In the genomic region with DNA sequence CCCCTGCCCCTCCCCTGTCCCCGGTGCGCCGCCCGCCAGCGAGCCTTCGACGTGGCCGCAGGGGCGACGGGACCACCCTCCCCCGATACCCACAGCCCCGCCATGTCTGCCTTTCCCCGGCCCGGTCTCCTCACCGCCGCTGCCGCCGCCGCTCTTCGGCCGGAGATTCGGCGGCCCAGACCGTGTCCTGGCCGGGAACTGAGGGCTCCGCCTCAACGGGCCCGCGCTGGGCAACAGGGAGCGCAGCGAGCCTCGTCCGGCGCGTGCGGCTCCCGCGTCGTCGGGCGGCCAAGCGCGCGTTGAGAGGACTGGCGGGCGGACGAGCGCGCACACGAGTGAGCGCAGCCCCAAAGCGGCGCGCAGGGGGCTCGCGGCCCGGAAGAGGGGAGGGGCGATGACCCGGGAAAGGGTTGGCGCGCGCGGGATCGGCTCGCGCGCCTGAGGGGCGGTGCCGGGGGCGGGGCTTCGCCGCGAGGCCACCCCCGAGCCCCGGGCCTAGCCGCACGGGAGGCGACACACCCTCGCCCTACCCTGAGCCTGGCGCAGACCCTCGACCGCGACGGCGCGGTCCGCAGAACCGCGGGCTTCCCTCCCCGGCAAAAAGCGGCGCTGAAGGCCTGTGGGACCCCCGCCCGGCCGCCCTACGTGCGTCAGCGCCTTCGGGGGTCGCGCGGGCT, we compare ENCODE assay signal across 1 cellular context.
TF ChIP-seq lines count a peak whose summit lies in the region.

A gene with protein sequence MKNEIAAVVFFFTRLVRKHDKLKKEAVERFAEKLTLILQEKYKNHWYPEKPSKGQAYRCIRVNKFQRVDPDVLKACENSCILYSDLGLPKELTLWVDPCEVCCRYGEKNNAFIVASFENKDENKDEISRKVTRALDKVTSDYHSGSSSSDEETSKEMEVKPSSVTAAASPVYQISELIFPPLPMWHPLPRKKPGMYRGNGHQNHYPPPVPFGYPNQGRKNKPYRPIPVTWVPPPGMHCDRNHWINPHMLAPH (minus strand): TSS at position 337 of the 677 bp plus-strand sequence. CDS start 3,757 bp downstream, outside the sequence.

TF ChIP-seq in K562, 482 proteins besides CTCF, POLR2A, EP300 and RAD21 (continued from another document and continues in another):
- TF ChIP-seq, protein P1, sequence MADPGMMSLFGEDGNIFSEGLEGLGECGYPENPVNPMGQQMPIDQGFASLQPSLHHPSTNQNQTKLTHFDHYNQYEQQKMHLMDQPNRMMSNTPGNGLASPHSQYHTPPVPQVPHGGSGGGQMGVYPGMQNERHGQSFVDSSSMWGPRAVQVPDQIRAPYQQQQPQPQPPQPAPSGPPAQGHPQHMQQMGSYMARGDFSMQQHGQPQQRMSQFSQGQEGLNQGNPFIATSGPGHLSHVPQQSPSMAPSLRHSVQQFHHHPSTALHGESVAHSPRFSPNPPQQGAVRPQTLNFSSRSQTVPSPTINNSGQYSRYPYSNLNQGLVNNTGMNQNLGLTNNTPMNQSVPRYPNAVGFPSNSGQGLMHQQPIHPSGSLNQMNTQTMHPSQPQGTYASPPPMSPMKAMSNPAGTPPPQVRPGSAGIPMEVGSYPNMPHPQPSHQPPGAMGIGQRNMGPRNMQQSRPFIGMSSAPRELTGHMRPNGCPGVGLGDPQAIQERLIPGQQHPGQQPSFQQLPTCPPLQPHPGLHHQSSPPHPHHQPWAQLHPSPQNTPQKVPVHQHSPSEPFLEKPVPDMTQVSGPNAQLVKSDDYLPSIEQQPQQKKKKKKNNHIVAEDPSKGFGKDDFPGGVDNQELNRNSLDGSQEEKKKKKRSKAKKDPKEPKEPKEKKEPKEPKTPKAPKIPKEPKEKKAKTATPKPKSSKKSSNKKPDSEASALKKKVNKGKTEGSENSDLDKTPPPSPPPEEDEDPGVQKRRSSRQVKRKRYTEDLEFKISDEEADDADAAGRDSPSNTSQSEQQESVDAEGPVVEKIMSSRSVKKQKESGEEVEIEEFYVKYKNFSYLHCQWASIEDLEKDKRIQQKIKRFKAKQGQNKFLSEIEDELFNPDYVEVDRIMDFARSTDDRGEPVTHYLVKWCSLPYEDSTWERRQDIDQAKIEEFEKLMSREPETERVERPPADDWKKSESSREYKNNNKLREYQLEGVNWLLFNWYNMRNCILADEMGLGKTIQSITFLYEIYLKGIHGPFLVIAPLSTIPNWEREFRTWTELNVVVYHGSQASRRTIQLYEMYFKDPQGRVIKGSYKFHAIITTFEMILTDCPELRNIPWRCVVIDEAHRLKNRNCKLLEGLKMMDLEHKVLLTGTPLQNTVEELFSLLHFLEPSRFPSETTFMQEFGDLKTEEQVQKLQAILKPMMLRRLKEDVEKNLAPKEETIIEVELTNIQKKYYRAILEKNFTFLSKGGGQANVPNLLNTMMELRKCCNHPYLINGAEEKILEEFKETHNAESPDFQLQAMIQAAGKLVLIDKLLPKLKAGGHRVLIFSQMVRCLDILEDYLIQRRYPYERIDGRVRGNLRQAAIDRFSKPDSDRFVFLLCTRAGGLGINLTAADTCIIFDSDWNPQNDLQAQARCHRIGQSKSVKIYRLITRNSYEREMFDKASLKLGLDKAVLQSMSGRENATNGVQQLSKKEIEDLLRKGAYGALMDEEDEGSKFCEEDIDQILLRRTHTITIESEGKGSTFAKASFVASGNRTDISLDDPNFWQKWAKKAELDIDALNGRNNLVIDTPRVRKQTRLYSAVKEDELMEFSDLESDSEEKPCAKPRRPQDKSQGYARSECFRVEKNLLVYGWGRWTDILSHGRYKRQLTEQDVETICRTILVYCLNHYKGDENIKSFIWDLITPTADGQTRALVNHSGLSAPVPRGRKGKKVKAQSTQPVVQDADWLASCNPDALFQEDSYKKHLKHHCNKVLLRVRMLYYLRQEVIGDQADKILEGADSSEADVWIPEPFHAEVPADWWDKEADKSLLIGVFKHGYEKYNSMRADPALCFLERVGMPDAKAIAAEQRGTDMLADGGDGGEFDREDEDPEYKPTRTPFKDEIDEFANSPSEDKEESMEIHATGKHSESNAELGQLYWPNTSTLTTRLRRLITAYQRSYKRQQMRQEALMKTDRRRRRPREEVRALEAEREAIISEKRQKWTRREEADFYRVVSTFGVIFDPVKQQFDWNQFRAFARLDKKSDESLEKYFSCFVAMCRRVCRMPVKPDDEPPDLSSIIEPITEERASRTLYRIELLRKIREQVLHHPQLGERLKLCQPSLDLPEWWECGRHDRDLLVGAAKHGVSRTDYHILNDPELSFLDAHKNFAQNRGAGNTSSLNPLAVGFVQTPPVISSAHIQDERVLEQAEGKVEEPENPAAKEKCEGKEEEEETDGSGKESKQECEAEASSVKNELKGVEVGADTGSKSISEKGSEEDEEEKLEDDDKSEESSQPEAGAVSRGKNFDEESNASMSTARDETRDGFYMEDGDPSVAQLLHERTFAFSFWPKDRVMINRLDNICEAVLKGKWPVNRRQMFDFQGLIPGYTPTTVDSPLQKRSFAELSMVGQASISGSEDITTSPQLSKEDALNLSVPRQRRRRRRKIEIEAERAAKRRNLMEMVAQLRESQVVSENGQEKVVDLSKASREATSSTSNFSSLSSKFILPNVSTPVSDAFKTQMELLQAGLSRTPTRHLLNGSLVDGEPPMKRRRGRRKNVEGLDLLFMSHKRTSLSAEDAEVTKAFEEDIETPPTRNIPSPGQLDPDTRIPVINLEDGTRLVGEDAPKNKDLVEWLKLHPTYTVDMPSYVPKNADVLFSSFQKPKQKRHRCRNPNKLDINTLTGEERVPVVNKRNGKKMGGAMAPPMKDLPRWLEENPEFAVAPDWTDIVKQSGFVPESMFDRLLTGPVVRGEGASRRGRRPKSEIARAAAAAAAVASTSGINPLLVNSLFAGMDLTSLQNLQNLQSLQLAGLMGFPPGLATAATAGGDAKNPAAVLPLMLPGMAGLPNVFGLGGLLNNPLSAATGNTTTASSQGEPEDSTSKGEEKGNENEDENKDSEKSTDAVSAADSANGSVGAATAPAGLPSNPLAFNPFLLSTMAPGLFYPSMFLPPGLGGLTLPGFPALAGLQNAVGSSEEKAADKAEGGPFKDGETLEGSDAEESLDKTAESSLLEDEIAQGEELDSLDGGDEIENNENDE (IDR thresholded peaks at IDR 0.05; ENCODE audit: low read depth, low read length) = no peak
- TF ChIP-seq, protein P2, sequence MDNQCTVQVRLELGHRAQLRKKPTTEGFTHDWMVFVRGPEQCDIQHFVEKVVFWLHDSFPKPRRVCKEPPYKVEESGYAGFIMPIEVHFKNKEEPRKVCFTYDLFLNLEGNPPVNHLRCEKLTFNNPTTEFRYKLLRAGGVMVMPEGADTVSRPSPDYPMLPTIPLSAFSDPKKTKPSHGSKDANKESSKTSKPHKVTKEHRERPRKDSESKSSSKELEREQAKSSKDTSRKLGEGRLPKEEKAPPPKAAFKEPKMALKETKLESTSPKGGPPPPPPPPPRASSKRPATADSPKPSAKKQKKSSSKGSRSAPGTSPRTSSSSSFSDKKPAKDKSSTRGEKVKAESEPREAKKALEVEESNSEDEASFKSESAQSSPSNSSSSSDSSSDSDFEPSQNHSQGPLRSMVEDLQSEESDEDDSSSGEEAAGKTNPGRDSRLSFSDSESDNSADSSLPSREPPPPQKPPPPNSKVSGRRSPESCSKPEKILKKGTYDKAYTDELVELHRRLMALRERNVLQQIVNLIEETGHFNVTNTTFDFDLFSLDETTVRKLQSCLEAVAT (IDR thresholded peaks at IDR 0.05) = no peak
- TF ChIP-seq PML (IDR thresholded peaks at IDR 0.05; ENCODE audit: low read length) (0 out of 2 replicates have a peak, but pooled peaks have one; percentile 40), RB1 (IDR thresholded peaks at IDR 0.05; ENCODE audit: low read depth) (peak; percentile 88), NCOA2 (IDR thresholded peaks at IDR 0.05; ENCODE audit: partially characterized antibody in 2 of 2) (no peak), ZNF263 (CRISPR knock-in tag; IDR thresholded peaks at IDR 0.05; ENCODE audit: borderline replicate concordance) (peak; percentile 61), ETV6 (IDR thresholded peaks at IDR 0.05; ENCODE audit: borderline replicate concordance in 1 of 2, low read depth in 2 of 2, low read length in 1 of 2) (no peak), ETV6 (CRISPR knock-in tag; IDR thresholded peaks at IDR 0.05; ENCODE audit: borderline replicate concordance) (peak; percentile 84; the same call in 1 of the 2 replicates), ZBTB8A (IDR thresholded peaks at IDR 0.05; ENCODE audit: partially characterized antibody) (no peak), GTF2E2 (tag; IDR thresholded peaks at IDR 0.05) (no peak), SP2 (IDR thresholded peaks at IDR 0.05; ENCODE audit: extremely low read depth, low read depth, low read length, poor library complexity, severe bottlenecking) (no peak), NONO (IDR thresholded peaks at IDR 0.05; ENCODE audit: low read depth in 2 of 2, low read length in 1 of 2) (peak; percentile 26 to 86; a peak in 2 of 4 replicates), STAT5A (IDR thresholded peaks at IDR 0.05; ENCODE audit: borderline replicate concordance, low read length) (no peak), ERF (CRISPR knock-in tag; IDR thresholded peaks at IDR 0.05) (peak; percentile 51), BRD9 (IDR thresholded peaks at IDR 0.05; ENCODE audit: low read depth, partially characterized antibody) (no peak), RBM14 (IDR thresholded peaks at IDR 0.05; ENCODE audit: borderline replicate concordance, insufficient read depth, low read depth, low read length) (no peak), ZNF12 (CRISPR knock-in tag; IDR thresholded peaks at IDR 0.05) (no peak)
- TF ChIP-seq, protein P3, sequence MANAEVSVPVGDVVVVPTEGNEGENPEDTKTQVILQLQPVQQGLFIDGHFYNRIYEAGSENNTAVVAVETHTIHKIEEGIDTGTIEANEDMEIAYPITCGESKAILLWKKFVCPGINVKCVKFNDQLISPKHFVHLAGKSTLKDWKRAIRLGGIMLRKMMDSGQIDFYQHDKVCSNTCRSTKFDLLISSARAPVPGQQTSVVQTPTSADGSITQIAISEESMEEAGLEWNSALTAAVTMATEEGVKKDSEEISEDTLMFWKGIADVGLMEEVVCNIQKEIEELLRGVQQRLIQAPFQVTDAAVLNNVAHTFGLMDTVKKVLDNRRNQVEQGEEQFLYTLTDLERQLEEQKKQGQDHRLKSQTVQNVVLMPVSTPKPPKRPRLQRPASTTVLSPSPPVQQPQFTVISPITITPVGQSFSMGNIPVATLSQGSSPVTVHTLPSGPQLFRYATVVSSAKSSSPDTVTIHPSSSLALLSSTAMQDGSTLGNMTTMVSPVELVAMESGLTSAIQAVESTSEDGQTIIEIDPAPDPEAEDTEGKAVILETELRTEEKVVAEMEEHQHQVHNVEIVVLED (CRISPR knock-in tag; IDR thresholded peaks at IDR 0.05) = peak; percentile 74
- TF ChIP-seq, protein P4, sequence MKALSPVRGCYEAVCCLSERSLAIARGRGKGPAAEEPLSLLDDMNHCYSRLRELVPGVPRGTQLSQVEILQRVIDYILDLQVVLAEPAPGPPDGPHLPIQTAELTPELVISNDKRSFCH (CRISPR knock-in tag; IDR thresholded peaks at IDR 0.05) = no peak
- TF ChIP-seq, protein P4 (tag; IDR thresholded peaks at IDR 0.05) = no peak
